Comparison of ENCODE assay signal across 9 cellular contexts in genomic region chr9:108057421-108058136, GRCh38.
DNase-seq lines count a peak whose midpoint lies in the region; ATAC-seq and TF ChIP-seq lines count a peak whose summit lies in the region.
"Had no signal": no experiment of that assay in that cellular context is flagged by ENCODE, and none has a peak within 500 bp of the region (broad histone marks: within the 10 kb centered on the region; RNA-seq: fewer than 3 reads in every experiment).

No MANE protein-coding gene starts in this region.

- H3F3A ChIP-seq in PC-9 (ENCODE audit: insufficient read depth, low read depth), result peaks cover 31% of the 10 kb centered on the region

- H3K27me3 ChIP-seq in PC-9 (ENCODE audit: insufficient read depth, low read depth), result no peaks in the 10 kb centered on the region
- H3K27me3 ChIP-seq in esophagus squamous epithelium, result no peaks in the 10 kb centered on the region

- H3K9me3 ChIP-seq in PC-9 (ENCODE audit: insufficient read depth, low read depth) (no peaks in the 10 kb centered on the region; the same call in 1 of the 2 replicates), esophagus squamous epithelium (no peaks in the 10 kb centered on the region)

- H4K20me1 ChIP-seq in PC-9 (ENCODE audit: insufficient read depth), result no peaks in the 10 kb centered on the region

- TF ChIP-seq CTCF in PC-9 (conservative IDR thresholded peaks at IDR 0.05) (no peak), esophagus squamous epithelium (IDR thresholded peaks at IDR 0.05) (no peak), omental fat pad (IDR thresholded peaks at IDR 0.05) (no peak), GM13977 (IDR thresholded peaks at IDR 0.05; ENCODE audit: extremely low read depth, insufficient read depth, missing control alignments) (no peak)

- CTCF ChIA-PET in PC-9 (lab: Charles Lee), result no interaction called here

- H3K36me3 ChIP-seq in PC-9 (ENCODE audit: low read depth) (no peaks in the 10 kb centered on the region), esophagus squamous epithelium (no peaks in the 10 kb centered on the region)

- in situ Hi-C loops in GM13977 (cut with MboI; ENCODE audit: low pct_unique_long_range_greater_than_20kb, low sequenced_read_pairs, unreplicated experiment), result no loop called here

- intact Hi-C loops in PC-9 (cut with micrococcal nuclease; ENCODE audit: unreplicated experiment), result loop anchor here (1.0 to 10.0 kb wide), 5 partner anchors 37 to 385 kb away; no protein-coding TSS in a partner anchor
- intact Hi-C loops in esophagus squamous epithelium (cut with DNase I), result no loop called here

- TF ChIP-seq POLR2A in esophagus squamous epithelium (IDR thresholded peaks at IDR 0.05), result no peak

- H3K27ac ChIP-seq in PC-9, result peak overlapping the region; percentile 96
- H3K27ac ChIP-seq in esophagus squamous epithelium, result peak overlapping the region; percentile 73 to 85 (median 78)

- H3K4me3 ChIP-seq in PC-9, result no peak overlapping the region
- H3K4me3 ChIP-seq in esophagus squamous epithelium, result no peak overlapping the region

- H3K9me2 ChIP-seq in PC-9 (ENCODE audit: insufficient read depth), result no peaks in the 10 kb centered on the region

- peak overlapping the region; percentile 65 for H3K4me2 ChIP-seq in PC-9

- H3K4me1 ChIP-seq in PC-9 (replicated peaks; ENCODE audit: insufficient read depth), result peaks cover 45% of the 10 kb centered on the region
- H3K4me1 ChIP-seq in esophagus squamous epithelium, result peaks cover 17 to 65% (median 43%) of the 10 kb centered on the region in 3 donors

- POLR2A ChIA-PET in PC-9 (lab: Charles Lee; ENCODE audit: unreplicated experiment), result no interaction called here

- ATAC-seq in omental fat pad (ENCODE audit: low FRiP score) (peak; percentile 91), HG02588 (IDR thresholded peaks at IDR 0.05; ENCODE audit: unreplicated experiment) (no peak), HG02798 (IDR thresholded peaks at IDR 0.05; ENCODE audit: poor library complexity, unreplicated experiment) (no peak)
- ATAC-seq: activated T-cell treated with anti-CD3 and anti-CD28 coated beads, Interleukin-2, amount 50 U/mL, for 4 hours had no signal

- no TSS peak for BruUV-seq in PC-9 (replicated peaks; lab: Mats Ljungman, UMichigan)

- no peaks in the 10 kb centered on the region for H3K79me2 ChIP-seq in PC-9 (ENCODE audit: low read depth)

- no peak overlapping the region for H2AFZ ChIP-seq in PC-9

- WGBS in esophagus squamous epithelium, 2 donors, result 36 to 40% methylated on average over 7 of the region's 7 CpGs

- DNase-seq in COLO829 (ENCODE audit: low spot score) (peak; percentile 63), PC-9 (peak; percentile 60 to 90), esophagus squamous epithelium (lab: John Stamatoyannopoulos, UW) (no peak), omental fat pad (ENCODE audit: low spot score) (no peak), DMS79 treated with DMSO at 0.1 percent for 48 hours (lab: John Stamatoyannopoulos, UW) (no peak), GM13977 (ENCODE audit: low spot score) (no peak)
- DNase-seq: activated T-cell treated with anti-CD3 and anti-CD28 coated beads, Interleukin-2, amount 50 U/mL, for 4 hours had no signal

Comparison
In these comparisons a context has a peak if more than half of its experiments do, and no peak if none do; other contexts are left out.
1. DNase-seq: peak in COLO829 (single experiment) and PC-9 (2 of 2); none in esophagus squamous epithelium (single experiment), omental fat pad (single experiment), DMS79 treated with DMSO at 0.1 percent for 48 hours (single experiment) and GM13977 (single experiment).